Comparison of ENCODE assay signal across 7 cellular contexts in the genomic region with DNA sequence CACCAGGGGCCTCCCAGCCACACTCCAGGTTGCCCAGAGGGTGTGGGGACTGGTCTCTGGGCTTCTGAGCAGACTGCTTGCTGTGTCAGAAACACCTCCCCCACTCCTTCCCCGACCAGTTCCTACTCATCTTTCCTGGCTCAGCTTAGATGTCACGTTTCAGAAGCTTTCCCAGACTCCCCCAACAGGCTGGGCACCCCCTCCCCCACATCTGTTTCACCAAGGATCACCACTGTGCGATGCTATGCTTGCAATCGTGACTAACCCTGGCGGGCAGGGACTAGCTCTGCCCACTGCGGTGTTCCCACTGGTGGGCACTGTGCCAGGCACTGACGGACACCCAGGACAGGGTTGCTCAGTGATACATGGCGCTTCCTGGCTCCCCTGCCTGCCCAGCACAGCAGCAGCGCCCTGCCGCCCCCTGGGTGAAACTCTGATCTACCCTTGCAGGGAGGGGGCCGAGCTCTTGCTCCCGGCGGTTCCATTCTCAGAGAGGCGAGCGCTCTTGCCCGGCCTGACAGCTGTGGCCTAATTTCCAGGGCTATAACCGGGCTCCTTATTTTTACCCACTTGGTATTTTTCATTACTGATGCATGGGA. TPM values are rescaled to one million over a fixed set of nuclear protein-coding genes. Genes with fewer than 3 reads are reported as not detected.
DNase-seq lines count a peak whose midpoint lies in the region; ATAC-seq and TF ChIP-seq lines count a peak whose summit lies in the region.

No MANE protein-coding gene starts in this region.

- peak overlapping the region; percentile 81 for H2AFZ ChIP-seq in IMR-90 (replicated peaks; ENCODE audit: low read length, poor library complexity)

- POLR2A ChIA-PET in IMR-90 (lab: Charles Lee; ENCODE audit: unreplicated experiment) = interaction anchor here (0.9 to 1.7 kb wide), 2 partner anchors 20 to 27 kb away, joined by 3 to 6 read pairs; no protein-coding TSS in a partner anchor

- 0% methylated on average over 4 of the region's 17 CpGs; no CpG with 5 or more reads in 1 of the 2 experiments for WGBS in IMR-90 (ENCODE audit: extremely low coverage in 2 of 2, insufficient read length in 1 of 2), 2 experiments

- H3K9me3 ChIP-seq in IMR-90 (ENCODE audit: control insufficient read depth, insufficient read depth, low read length) = no peaks in the 10 kb centered on the region

- in situ Hi-C loops in IMR-90 (cut with MboI; ENCODE audit: low sequenced_read_pairs) (no loop called here), astrocyte of the cerebellum (cut with HindIII; ENCODE audit: low sequenced_read_pairs) (no loop called here)

- peak overlapping the region; percentile 82 for H3K56ac ChIP-seq in IMR-90 (ENCODE audit: extremely low read depth, insufficient read depth, low read length)

- DNase-seq in IMR-90 = peak; percentile 98
- no peak for DNase-seq in astrocyte of the cerebellum (ENCODE audit: low read depth)
- DNase-seq in iris pigment epithelial cell (ENCODE audit: low read depth) = peak; percentile 88
- peak in 29 of 49 donors; percentile 15 to 97 (median 51) for DNase-seq in substantia nigra (lab: John Stamatoyannopoulos, UW)
- DNase-seq in activated gamma-delta T cell treated with Interleukin-2 at 50 U/mL for 16 hours = no peak

- H2BK15ac ChIP-seq in IMR-90 (ENCODE audit: low read depth, low read length) = peak overlapping the region; percentile 60; the same call in 2 of the 3 replicates

- dilution Hi-C loops in IMR-90 (cut with HindIII; ENCODE audit: low sequenced_read_pairs, unreplicated experiment) = no loop called here

- peak; percentile 40 for TF ChIP-seq RAD21 in IMR-90 (IDR thresholded peaks at IDR 0.05; ENCODE audit: low read length)

- H2BK20ac ChIP-seq in IMR-90 (ENCODE audit: low read depth, low read length) = peak overlapping the region; percentile 74

- intact Hi-C loops in IMR-90 (cut with micrococcal nuclease) = loop anchor here (1.0 kb wide), 1 partner anchor 22 kb away; no protein-coding TSS in a partner anchor

- peaks cover 31% of the 10 kb centered on the region for H3K9me1 ChIP-seq in IMR-90 (ENCODE audit: insufficient read depth, low read length)

- peak overlapping the region; percentile 96 for H3K4ac ChIP-seq in IMR-90 (ENCODE audit: low read depth, low read length)

- peak overlapping the region; percentile 74 for H2AK9ac ChIP-seq in IMR-90 (replicated peaks; ENCODE audit: low read depth, low read length, poor library complexity)

- peak overlapping the region; percentile 92 for H4K5ac ChIP-seq in IMR-90 (ENCODE audit: low read depth, low read length)

- peak overlapping the region; percentile 86 to 90 for H4K8ac ChIP-seq in IMR-90 (ENCODE audit: low read depth in 2 of 2, low read length in 2 of 2)

- H3K4me1 ChIP-seq in IMR-90 (ENCODE audit: control insufficient read depth, insufficient read depth, low read length) = peaks cover 38% of the 10 kb centered on the region

- peak overlapping the region; percentile 98 for H4K91ac ChIP-seq in IMR-90 (ENCODE audit: insufficient read depth, low read depth, low read length)

- H3K23ac ChIP-seq in IMR-90 (ENCODE audit: low read depth, low read length) = peak overlapping the region; percentile 96

- peaks cover 4% of the 10 kb centered on the region; the same call in 1 of the 2 replicates for H3K36me3 ChIP-seq in IMR-90 (ENCODE audit: control insufficient read depth, insufficient read depth, low read length)

- TF ChIP-seq CTCF in IMR-90 (conservative IDR thresholded peaks at IDR 0.05; ENCODE audit: low read depth, low read length) (peak; percentile 28; the same call in 1 of the 2 replicates), astrocyte of the cerebellum (IDR thresholded peaks at IDR 0.05; ENCODE audit: low read depth, low read length, missing control alignments) (peak; percentile 3)

- BruUV-seq in IMR-90 (replicated peaks; lab: Mats Ljungman, UMichigan) = no TSS peak

- peak overlapping the region; percentile 50 for H3K9ac ChIP-seq in IMR-90 (ENCODE audit: low read depth, low read length)

- H3K79me1 ChIP-seq in IMR-90 (ENCODE audit: low read depth in 1 of 2, low read length in 2 of 2) = peaks cover 9 to 41% of the 10 kb centered on the region in 2 experiments

- CTCF ChIA-PET in IMR-90 (lab: Yijun Ruan, JAX) = interaction anchor here (0.6 to 2.4 kb wide), 10 partner anchors 11 to 1691 kb away, joined by 3 to 10 read pairs (median 3); no protein-coding TSS in a partner anchor

- TF ChIP-seq POLR2A in IMR-90 (IDR thresholded peaks at IDR 0.05; ENCODE audit: low read depth, low read length) = peak; percentile 71

- ATAC-seq in IMR-90 (ENCODE audit: low read depth) (peak; percentile 93), HG03378 (IDR thresholded peaks at IDR 0.05; ENCODE audit: unreplicated experiment) (no peak), GM18511 (IDR thresholded peaks at IDR 0.05; ENCODE audit: unreplicated experiment) (no peak)

- H2BK120ac ChIP-seq in IMR-90 (ENCODE audit: low read depth, low read length) = peak overlapping the region; percentile 95

- H3K27ac ChIP-seq in IMR-90 (ENCODE audit: insufficient read depth, low read length) (peak overlapping the region; percentile 89), substantia nigra (ENCODE audit: low read depth, low read length, poor library complexity, severe bottlenecking) (peak overlapping the region; percentile 11)

- H2AK5ac ChIP-seq in IMR-90 (ENCODE audit: low read depth, low read length) = peak overlapping the region; percentile 95

- no peaks in the 10 kb centered on the region for H4K20me1 ChIP-seq in IMR-90 (ENCODE audit: insufficient read depth, low read length)

- peak overlapping the region; percentile 34 for H3K4me2 ChIP-seq in IMR-90 (ENCODE audit: low read depth, low read length)

- H3K27me3 ChIP-seq in IMR-90 (ENCODE audit: control insufficient read depth, insufficient read depth, low read length) = no peaks in the 10 kb centered on the region

- H3K4me3 ChIP-seq in IMR-90 (ENCODE audit: insufficient read depth, low read depth, low read length) = no peak overlapping the region
- no peak overlapping the region for H3K4me3 ChIP-seq in astrocyte of the cerebellum (ENCODE audit: low read depth, low read length)

- peak overlapping the region; percentile 80 for H3K14ac ChIP-seq in IMR-90 (replicated peaks; ENCODE audit: low read depth, low read length)

- peak overlapping the region; percentile 85 for H3K18ac ChIP-seq in IMR-90 (ENCODE audit: low read depth, low read length)

- H2BK5ac ChIP-seq in IMR-90 (ENCODE audit: low read depth, low read length, poor library complexity, severe bottlenecking) = peak overlapping the region; percentile 94

TF ChIP-seq in IMR-90, 13 proteins besides CTCF, POLR2A, EP300 and RAD21:
- peak; percentile 71; the same call in 1 of the 2 replicates for TF ChIP-seq NFE2L2 (IDR thresholded peaks at IDR 0.05; ENCODE audit: low read depth, low read length)
- TF ChIP-seq SMC3 (IDR thresholded peaks at IDR 0.05; ENCODE audit: low read depth, low read length) = peak; percentile 31; the same call in 1 of the 2 replicates
- peak; percentile 85; the same call in 1 of the 2 replicates for TF ChIP-seq MAZ (IDR thresholded peaks at IDR 0.05; ENCODE audit: borderline replicate concordance, low read depth, low read length)
- no peak for TF ChIP-seq RFX5 (IDR thresholded peaks at IDR 0.05; ENCODE audit: low read depth, low read length)
- TF ChIP-seq CHD1 (IDR thresholded peaks at IDR 0.05; ENCODE audit: low read depth, low read length) = 0 out of 2 replicates have a peak, but pooled peaks have one; percentile 53
- peak; percentile 80 for TF ChIP-seq CEBPB (IDR thresholded peaks at IDR 0.05; ENCODE audit: low read depth, low read length)
- no peak for TF ChIP-seq MXI1 (IDR thresholded peaks at IDR 0.05; ENCODE audit: borderline replicate concordance, low read depth, low read length)
- peak; percentile 100 for TF ChIP-seq BHLHE40 (IDR thresholded peaks at IDR 0.05; ENCODE audit: low read depth, low read length)
- peak; percentile 86 for TF ChIP-seq FOS (IDR thresholded peaks at IDR 0.05; ENCODE audit: low read depth, low read length)
- TF ChIP-seq, protein P1, sequence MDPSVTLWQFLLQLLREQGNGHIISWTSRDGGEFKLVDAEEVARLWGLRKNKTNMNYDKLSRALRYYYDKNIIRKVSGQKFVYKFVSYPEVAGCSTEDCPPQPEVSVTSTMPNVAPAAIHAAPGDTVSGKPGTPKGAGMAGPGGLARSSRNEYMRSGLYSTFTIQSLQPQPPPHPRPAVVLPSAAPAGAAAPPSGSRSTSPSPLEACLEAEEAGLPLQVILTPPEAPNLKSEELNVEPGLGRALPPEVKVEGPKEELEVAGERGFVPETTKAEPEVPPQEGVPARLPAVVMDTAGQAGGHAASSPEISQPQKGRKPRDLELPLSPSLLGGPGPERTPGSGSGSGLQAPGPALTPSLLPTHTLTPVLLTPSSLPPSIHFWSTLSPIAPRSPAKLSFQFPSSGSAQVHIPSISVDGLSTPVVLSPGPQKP (IDR thresholded peaks at IDR 0.05; ENCODE audit: borderline replicate concordance, low read depth, low read length) = no peak
- TF ChIP-seq, protein P2, sequence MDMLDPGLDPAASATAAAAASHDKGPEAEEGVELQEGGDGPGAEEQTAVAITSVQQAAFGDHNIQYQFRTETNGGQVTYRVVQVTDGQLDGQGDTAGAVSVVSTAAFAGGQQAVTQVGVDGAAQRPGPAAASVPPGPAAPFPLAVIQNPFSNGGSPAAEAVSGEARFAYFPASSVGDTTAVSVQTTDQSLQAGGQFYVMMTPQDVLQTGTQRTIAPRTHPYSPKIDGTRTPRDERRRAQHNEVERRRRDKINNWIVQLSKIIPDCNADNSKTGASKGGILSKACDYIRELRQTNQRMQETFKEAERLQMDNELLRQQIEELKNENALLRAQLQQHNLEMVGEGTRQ (IDR thresholded peaks at IDR 0.05; ENCODE audit: low read depth, low read length) = peak; percentile 37; the same call in 1 of the 2 replicates
- peak; percentile 81 for TF ChIP-seq RCOR1 (IDR thresholded peaks at IDR 0.05; ENCODE audit: insufficient replicate concordance, low read length)
- peak; percentile 67 for TF ChIP-seq MAFK (IDR thresholded peaks at IDR 0.05; ENCODE audit: low read depth, low read length)

RNA-seq across cellular contexts. Expression of gene MTSS2, which starts 29.4 kb away (rescaled TPM):
- 8.9 and 9.1 TPM in 2 replicates for total RNA-seq in IMR-90 (2012; rRNA removed)
- polyA plus RNA-seq in IMR-90 (2012; rRNA removed) = 86.2 and 108 TPM in 2 replicates
- 69.9 and 88.4 TPM in 2 replicates for polyA plus RNA-seq in IMR-90 (2012; cell fraction: cytosol; rRNA removed)
- polyA plus RNA-seq in IMR-90 (2012; cell fraction: nucleus; rRNA removed; ENCODE audit: low replicate concordance) = 148 and 251 TPM in 2 replicates

Comparison
In these comparisons a context has a peak if more than half of its experiments do, and no peak if none do; other contexts are left out.
1. DNase-seq: peak in IMR-90 (single experiment), iris pigment epithelial cell (single experiment) and substantia nigra (29 of 49); none in astrocyte of the cerebellum (single experiment) and activated gamma-delta T cell treated with Interleukin-2 at 50 U/mL for 16 hours (single experiment).